1 cellular context compared by ENCODE assay signal in the genomic region with DNA sequence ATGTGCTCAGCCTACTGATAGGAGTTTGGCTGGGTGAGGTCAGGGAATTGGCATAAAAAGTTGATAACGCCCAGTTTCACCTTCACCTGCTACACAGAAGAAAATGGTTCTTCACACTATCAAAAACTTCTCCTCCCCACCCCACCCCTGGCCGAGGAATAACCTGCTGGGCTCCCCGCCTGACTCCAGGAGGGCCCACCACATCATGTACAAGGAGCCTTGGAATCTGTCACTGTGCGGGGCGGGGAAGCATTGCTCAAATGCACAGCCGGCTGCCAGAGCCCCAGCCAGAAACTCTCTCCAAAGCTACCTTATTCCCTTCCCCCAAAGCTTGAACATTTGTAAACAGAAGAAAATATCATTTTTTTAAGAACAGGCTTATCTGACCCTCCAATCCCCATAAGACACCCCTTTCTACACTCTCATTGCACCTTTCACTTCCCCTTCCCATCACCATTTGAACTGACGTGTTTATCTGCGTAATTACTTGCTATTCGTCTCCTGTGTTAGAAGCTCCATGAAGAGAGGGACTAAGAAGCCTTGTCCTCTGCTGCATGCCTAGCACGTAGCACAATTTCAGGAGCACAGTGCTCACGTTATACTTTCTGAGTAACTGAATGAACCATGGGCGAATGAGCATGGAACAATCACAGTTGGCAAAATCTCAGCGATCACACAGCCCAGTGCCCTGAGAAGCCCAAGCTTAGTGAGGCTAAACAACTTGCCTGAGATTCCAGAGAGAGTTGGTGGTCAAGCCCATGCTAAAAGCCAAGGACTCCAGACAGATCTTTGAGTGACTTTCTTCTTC.
TF ChIP-seq lines count a peak whose summit lies in the region.

No MANE protein-coding gene starts in this region.

TF ChIP-seq in HEK293, 187 proteins besides CTCF, POLR2A, EP300 and RAD21 (continued from another document):
- TF ChIP-seq, protein P1, sequence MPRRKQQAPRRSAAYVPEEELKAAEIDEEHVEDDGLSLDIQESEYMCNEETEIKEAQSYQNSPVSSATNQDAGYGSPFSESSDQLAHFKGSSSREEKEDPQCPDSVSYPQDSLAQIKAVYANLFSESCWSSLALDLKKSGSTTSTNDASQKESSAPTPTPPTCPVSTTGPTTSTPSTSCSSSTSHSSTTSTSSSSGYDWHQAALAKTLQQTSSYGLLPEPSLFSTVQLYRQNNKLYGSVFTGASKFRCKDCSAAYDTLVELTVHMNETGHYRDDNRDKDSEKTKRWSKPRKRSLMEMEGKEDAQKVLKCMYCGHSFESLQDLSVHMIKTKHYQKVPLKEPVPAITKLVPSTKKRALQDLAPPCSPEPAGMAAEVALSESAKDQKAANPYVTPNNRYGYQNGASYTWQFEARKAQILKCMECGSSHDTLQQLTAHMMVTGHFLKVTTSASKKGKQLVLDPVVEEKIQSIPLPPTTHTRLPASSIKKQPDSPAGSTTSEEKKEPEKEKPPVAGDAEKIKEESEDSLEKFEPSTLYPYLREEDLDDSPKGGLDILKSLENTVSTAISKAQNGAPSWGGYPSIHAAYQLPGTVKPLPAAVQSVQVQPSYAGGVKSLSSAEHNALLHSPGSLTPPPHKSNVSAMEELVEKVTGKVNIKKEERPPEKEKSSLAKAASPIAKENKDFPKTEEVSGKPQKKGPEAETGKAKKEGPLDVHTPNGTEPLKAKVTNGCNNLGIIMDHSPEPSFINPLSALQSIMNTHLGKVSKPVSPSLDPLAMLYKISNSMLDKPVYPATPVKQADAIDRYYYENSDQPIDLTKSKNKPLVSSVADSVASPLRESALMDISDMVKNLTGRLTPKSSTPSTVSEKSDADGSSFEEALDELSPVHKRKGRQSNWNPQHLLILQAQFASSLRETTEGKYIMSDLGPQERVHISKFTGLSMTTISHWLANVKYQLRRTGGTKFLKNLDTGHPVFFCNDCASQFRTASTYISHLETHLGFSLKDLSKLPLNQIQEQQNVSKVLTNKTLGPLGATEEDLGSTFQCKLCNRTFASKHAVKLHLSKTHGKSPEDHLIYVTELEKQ (tag by site-specific recombination; IDR thresholded peaks at IDR 0.05; ENCODE audit: borderline replicate concordance): no peak
- TF ChIP-seq ZIC2 (tag by site-specific recombination; IDR thresholded peaks at IDR 0.05): peak; percentile 19; the same call in 1 of the 2 replicates
- TF ChIP-seq, protein P2, sequence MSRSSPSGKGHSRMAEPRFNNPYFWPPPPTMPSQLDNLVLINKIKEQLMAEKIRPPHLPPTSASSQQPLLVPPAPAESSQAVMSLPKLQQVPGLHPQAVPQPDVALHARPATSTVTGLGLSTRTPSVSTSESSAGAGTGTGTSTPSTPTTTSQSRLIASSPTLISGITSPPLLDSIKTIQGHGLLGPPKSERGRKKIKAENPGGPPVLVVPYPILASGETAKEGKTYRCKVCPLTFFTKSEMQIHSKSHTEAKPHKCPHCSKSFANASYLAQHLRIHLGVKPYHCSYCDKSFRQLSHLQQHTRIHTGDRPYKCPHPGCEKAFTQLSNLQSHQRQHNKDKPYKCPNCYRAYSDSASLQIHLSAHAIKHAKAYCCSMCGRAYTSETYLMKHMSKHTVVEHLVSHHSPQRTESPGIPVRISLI (tag by site-specific recombination; IDR thresholded peaks at IDR 0.05): no peak
- TF ChIP-seq PRDM1 (tag by site-specific recombination; IDR thresholded peaks at IDR 0.05): peak; percentile 61
- TF ChIP-seq ZNF530 (tag by site-specific recombination; IDR thresholded peaks at IDR 0.05; ENCODE audit: low read depth): no peak
TF ChIP-seq in HEK293: peak in this region for 3.
